8 cellular contexts compared by ENCODE assay signal in the genomic region with DNA sequence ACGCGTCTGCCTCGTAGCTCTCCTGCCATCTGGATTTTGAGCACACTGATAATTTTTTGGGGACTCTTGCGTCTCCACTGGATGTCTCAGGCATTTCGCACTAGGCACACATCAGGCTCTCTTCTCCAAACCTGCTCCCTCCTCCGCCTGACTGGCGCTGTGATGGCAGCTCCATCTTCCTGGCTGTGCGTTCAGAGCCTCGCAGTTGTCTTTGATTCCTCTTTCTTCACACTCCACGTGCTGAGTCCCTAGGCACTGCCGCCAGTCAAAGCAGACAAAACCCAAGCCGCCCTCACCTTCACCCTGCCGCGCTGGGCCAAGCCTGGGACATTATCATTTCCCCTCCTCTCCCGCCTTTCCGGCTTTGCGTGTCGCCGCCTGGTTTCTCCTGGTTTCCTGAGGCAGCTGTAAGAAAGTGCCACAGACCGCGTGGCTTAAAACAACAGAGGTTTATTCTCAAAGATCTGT. TPM values are rescaled to one million over a fixed set of nuclear protein-coding genes. Genes with fewer than 3 reads are reported as not detected.
DNase-seq lines count a peak whose midpoint lies in the region; ATAC-seq and TF ChIP-seq lines count a peak whose summit lies in the region.

No MANE protein-coding gene starts in this region.

- no peaks in the 10 kb centered on the region for H3K27me3 ChIP-seq in liver (ENCODE audit: control insufficient read depth in 4 of 4, insufficient read depth in 4 of 4, low read length in 3 of 4)

- TF ChIP-seq CTCF in chondrocyte (IDR thresholded peaks at IDR 0.05) (peak; percentile 21), liver (IDR thresholded peaks at IDR 0.05; ENCODE audit: low read depth, low read length, missing input control) (no peak)

- peaks cover 1% of the 10 kb centered on the region for H3K36me3 Mint-ChIP-seq in chondrocyte (ENCODE audit: low read depth)
- H3K36me3 Mint-ChIP-seq in stimulated activated memory B cell treated with anti-CD40 and anti-IgM and Interleukin-4, amounts not matched to agents 10 μg/mL and 1 μg/mL and 100 μg/mL, for 72 hours, result peaks cover 18% of the 10 kb centered on the region

- H3K4me3 ChIP-seq in liver (ENCODE audit: low read depth in 1 of 3, low read length in 3 of 3), result peak overlapping the region; percentile 87 to 92 (median 91)

- H3K27me3 Mint-ChIP-seq in chondrocyte (ENCODE audit: low read depth), result no peaks in the 10 kb centered on the region
- H3K27me3 Mint-ChIP-seq in stimulated activated memory B cell treated with anti-CD40 and anti-IgM and Interleukin-4, amounts not matched to agents 10 μg/mL and 1 μg/mL and 100 μg/mL, for 72 hours, result peaks cover 10% of the 10 kb centered on the region

- no peaks in the 10 kb centered on the region for H3K9me3 Mint-ChIP-seq in chondrocyte (ENCODE audit: low read depth)
- no peaks in the 10 kb centered on the region for H3K9me3 Mint-ChIP-seq in stimulated activated memory B cell treated with anti-CD40 and anti-IgM and Interleukin-4, amounts not matched to agents 10 μg/mL and 1 μg/mL and 100 μg/mL, for 72 hours

- peak overlapping the region; percentile 34 to 45 for H3K9ac ChIP-seq in liver (ENCODE audit: low read depth in 1 of 2, low read length in 2 of 2)

- peak overlapping the region; percentile 92 for H3K27ac Mint-ChIP-seq in chondrocyte (ENCODE audit: unreplicated experiment)
- H3K27ac Mint-ChIP-seq in stimulated activated memory B cell treated with anti-CD40 and anti-IgM and Interleukin-4, amounts not matched to agents 10 μg/mL and 1 μg/mL and 100 μg/mL, for 72 hours, result peak overlapping the region; percentile 80

- peak; percentile 22 for DNase-seq in NCI-H1694 treated with DMSO at 0.1 percent for 48 hours (lab: John Stamatoyannopoulos, UW)
- no peak for DNase-seq in NCI-H1694 (lab: John Stamatoyannopoulos, UW)
- DNase-seq in HuH-7 (ENCODE audit: low spot score), result peak; percentile 32
- peak; percentile 32 for DNase-seq in SKM-1 treated with dmso at 0.1 percent for 144 hours (lab: John Stamatoyannopoulos, UW; ENCODE audit: unreplicated experiment)
- no peak for DNase-seq in chondrocyte (ENCODE audit: low spot score)

- ATAC-seq in GM21619 (IDR thresholded peaks at IDR 0.05; ENCODE audit: unreplicated experiment), result peak; percentile 34
- ATAC-seq in stimulated activated memory B cell treated with anti-CD40 and anti-IgM and Interleukin-4, amounts not matched to agents 10 μg/mL and 1 μg/mL and 100 μg/mL, for 72 hours, result peak; percentile 54

- H3K4me3 Mint-ChIP-seq in chondrocyte (ENCODE audit: unreplicated experiment), result peak overlapping the region; percentile 93
- peak overlapping the region; percentile 92 for H3K4me3 Mint-ChIP-seq in stimulated activated memory B cell treated with anti-CD40 and anti-IgM and Interleukin-4, amounts not matched to agents 10 μg/mL and 1 μg/mL and 100 μg/mL, for 72 hours

- H3K9me3 ChIP-seq in liver (ENCODE audit: control insufficient read depth in 4 of 4, low read length in 3 of 4), result no peaks in the 10 kb centered on the region

- H3K27ac ChIP-seq in liver (ENCODE audit: low read depth in 1 of 2, low read length in 2 of 2), result peak overlapping the region; percentile 81 to 88

- peaks cover 34% of the 10 kb centered on the region for H3K4me1 Mint-ChIP-seq in chondrocyte (ENCODE audit: low read depth)
- peaks cover 40% of the 10 kb centered on the region for H3K4me1 Mint-ChIP-seq in stimulated activated memory B cell treated with anti-CD40 and anti-IgM and Interleukin-4, amounts not matched to agents 10 μg/mL and 1 μg/mL and 100 μg/mL, for 72 hours

- peak in 1 of 2 donors; percentile 14 for TF ChIP-seq RAD21 in liver (IDR thresholded peaks at IDR 0.05)

- under 1% methylated on average over 21 of the region's 21 CpGs for WGBS in liver

- peaks cover 10 to 42% (median 33%) of the 10 kb centered on the region in 4 donors for H3K4me1 ChIP-seq in liver (ENCODE audit: control insufficient read depth in 4 of 4, insufficient read depth in 4 of 4, low read length in 3 of 4)

- H3K36me3 ChIP-seq in liver (ENCODE audit: control insufficient read depth in 4 of 4, insufficient read depth in 3 of 4, low read depth in 1 of 4, low read length in 3 of 4), result peaks cover 0 to 3% (median 1%) of the 10 kb centered on the region in 4 donors

TF ChIP-seq in liver, 16 proteins besides CTCF, POLR2A, EP300 and RAD21:
- TF ChIP-seq YY1 (IDR thresholded peaks at IDR 0.05) (peak; percentile 46), HNF4G (IDR thresholded peaks at IDR 0.05) (no peak), SP1 (IDR thresholded peaks at IDR 0.05) (no peak), RXRA (IDR thresholded peaks at IDR 0.05) (peak in 1 of 2 donors; percentile 10), FOXA2 (IDR thresholded peaks at IDR 0.05) (no peak)
- TF ChIP-seq, protein P1, sequence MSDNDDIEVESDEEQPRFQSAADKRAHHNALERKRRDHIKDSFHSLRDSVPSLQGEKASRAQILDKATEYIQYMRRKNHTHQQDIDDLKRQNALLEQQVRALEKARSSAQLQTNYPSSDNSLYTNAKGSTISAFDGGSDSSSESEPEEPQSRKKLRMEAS (IDR thresholded peaks at IDR 0.05), result peak; percentile 53

RNA-seq across cellular contexts. Expression of gene PSMG4, which starts 0.8 kb away (rescaled TPM):
- total RNA-seq in chondrocyte, result 16.2 to 24.7 TPM (median 17.2 TPM) in 3 replicates
- 10 to 100 TPM; 10.7 to 12.0 TPM for total RNA-seq in liver
- polyA plus RNA-seq in liver, result 10 to 100 TPM; 18.1 to 28.5 TPM

RNA-seq across cellular contexts. Expression of gene TUBB2B, which starts 32.1 kb away (rescaled TPM):
- total RNA-seq in chondrocyte, result 109 to 119 TPM (median 117 TPM) in 3 replicates
- 1 to 10 TPM; 2.1 to 4.6 TPM for total RNA-seq in liver
- polyA plus RNA-seq in liver, result 1 to 10 TPM in 1 of 2 donors, under 1 TPM in 1; 0.22 to 4.3 TPM

Comparison
In these comparisons a context has a peak if more than half of its experiments do, and no peak if none do; other contexts are left out.
1. DNase-seq: peak in NCI-H1694 treated with DMSO at 0.1 percent for 48 hours (single experiment), HuH-7 (single experiment) and SKM-1 treated with dmso at 0.1 percent for 144 hours (single experiment); none in NCI-H1694 (single experiment) and chondrocyte (single experiment).
2. RNA of gene TUBB2B, which starts 32.1 kb away (total RNA-seq): 109 to 119 TPM in chondrocyte; 2.1 to 4.6 TPM in liver; every median in the first group is over 10 times any median in the second.